Comparison of ENCODE assay signal across 1 cellular context in the genomic region with DNA sequence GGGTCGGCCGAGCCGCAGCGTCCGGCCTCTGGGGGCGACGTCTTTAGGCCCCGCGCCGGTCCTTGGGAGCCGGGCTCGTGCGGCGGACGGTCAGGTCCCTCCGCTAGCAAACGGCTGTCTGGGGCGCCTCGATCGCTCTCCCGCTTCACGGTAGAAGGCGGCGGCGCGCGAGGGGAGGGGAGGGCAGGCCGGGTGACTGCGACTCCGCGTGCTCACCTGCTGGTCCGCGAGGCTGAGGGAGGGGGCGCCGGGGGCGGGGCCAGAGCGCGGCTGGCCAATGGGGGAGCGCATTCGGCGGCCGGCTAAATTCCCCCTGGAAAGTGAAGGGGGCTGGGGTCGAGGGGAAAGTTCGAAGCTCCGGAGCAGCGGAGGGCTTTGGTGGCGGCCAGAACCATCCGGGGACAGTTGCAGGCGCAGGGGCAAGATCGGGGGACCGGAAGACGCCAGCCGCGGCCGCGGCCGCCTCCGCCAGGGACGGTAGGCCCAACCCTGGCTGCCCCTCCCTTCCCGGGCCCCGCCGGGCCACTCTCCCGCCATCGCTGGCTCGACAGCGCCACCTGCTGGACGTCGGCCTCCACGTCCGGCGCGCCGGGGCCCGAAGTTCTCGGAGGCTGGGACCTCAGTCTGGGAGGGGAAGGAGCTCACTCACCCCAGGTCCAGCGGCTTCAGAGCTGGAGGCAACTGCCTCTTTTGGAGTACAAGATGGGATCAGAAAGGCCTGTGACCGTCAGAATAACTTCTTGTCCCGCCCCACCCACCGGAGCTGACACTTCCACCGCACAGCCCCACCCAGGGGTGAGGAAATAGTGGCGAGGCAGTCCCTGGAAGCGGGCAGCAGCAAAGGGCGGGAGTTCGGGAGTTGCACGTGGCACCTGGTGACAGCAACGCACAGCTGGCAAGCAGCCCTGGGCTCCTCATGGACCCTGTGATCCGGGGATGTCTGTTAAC.
A peak's percentile ranks its signal among the peaks of the same experiment; 100 is the strongest.
TF ChIP-seq lines count a peak whose summit lies in the region.

No MANE protein-coding gene starts in this region.

TF ChIP-seq in HEK293, 187 proteins besides CTCF, POLR2A, EP300 and RAD21 (continued from another document and continues in another):
- TF ChIP-seq PRDM6 (tag by site-specific recombination; IDR thresholded peaks at IDR 0.05) (no peak), ZNF555 (tag by site-specific recombination; conservative IDR thresholded peaks at IDR 0.05) (no peak), ZFP69B (tag by site-specific recombination; IDR thresholded peaks at IDR 0.05) (no peak; the same call in none of the 2 replicates), ZNF239 (tag by site-specific recombination; IDR thresholded peaks at IDR 0.05) (no peak), SALL2 (tag by site-specific recombination; IDR thresholded peaks at IDR 0.05; ENCODE audit: borderline replicate concordance) (no peak), ZNF473 (tag by site-specific recombination; IDR thresholded peaks at IDR 0.05) (no peak), ZNF26 (tag by site-specific recombination; IDR thresholded peaks at IDR 0.05) (no peak), ZNF416 (tag by site-specific recombination; IDR thresholded peaks at IDR 0.05) (no peak), TCF7L2 (IDR thresholded peaks at IDR 0.05; ENCODE audit: borderline replicate concordance, low read depth, low read length) (no peak), OSR2 (tag by site-specific recombination; IDR thresholded peaks at IDR 0.05) (no peak), ZNF560 (tag by site-specific recombination; IDR thresholded peaks at IDR 0.05; ENCODE audit: borderline replicate concordance) (no peak), ZNF19 (tag by site-specific recombination; IDR thresholded peaks at IDR 0.05; ENCODE audit: low read depth) (no peak), ZNF292 (tag by site-specific recombination; IDR thresholded peaks at IDR 0.05; ENCODE audit: borderline replicate concordance, low read depth) (no peak), ZNF561 (tag by site-specific recombination; IDR thresholded peaks at IDR 0.05; ENCODE audit: borderline replicate concordance) (no peak), PRDM2 (tag by site-specific recombination; IDR thresholded peaks at IDR 0.05; ENCODE audit: borderline replicate concordance) (no peak), ZNF24 (tag by site-specific recombination; IDR thresholded peaks at IDR 0.05) (0 out of 2 replicates have a peak, but pooled peaks have one; percentile 29), ZNF48 (tag by site-specific recombination; IDR thresholded peaks at IDR 0.05) (no peak), ZNF280C (tag by site-specific recombination; IDR thresholded peaks at IDR 0.05) (no peak), ZNF514 (tag by site-specific recombination; IDR thresholded peaks at IDR 0.05) (no peak), ZNF621 (tag by site-specific recombination; IDR thresholded peaks at IDR 0.05) (no peak), ZNF391 (tag by site-specific recombination; IDR thresholded peaks at IDR 0.05; ENCODE audit: borderline replicate concordance, low read depth) (peak; percentile 33; the same call in 1 of the 2 replicates), ZNF529 (tag by site-specific recombination; IDR thresholded peaks at IDR 0.05; ENCODE audit: insufficient replicate concordance) (no peak), ZBTB26 (tag by site-specific recombination; optimal IDR thresholded peaks at IDR 0.05) (peak; percentile 58), HOXA7 (CRISPR knock-in tag; IDR thresholded peaks at IDR 0.05; ENCODE audit: borderline replicate concordance) (no peak), ZNF112 (tag by site-specific recombination; IDR thresholded peaks at IDR 0.05) (no peak), ZNF433 (tag by site-specific recombination; IDR thresholded peaks at IDR 0.05; ENCODE audit: low read depth) (no peak), ZFP41 (tag by site-specific recombination; IDR thresholded peaks at IDR 0.05; ENCODE audit: borderline replicate concordance) (no peak), ZNF548 (tag by site-specific recombination; IDR thresholded peaks at IDR 0.05) (no peak), ZFP37 (tag by site-specific recombination; IDR thresholded peaks at IDR 0.05) (no peak), ZBTB48 (tag by site-specific recombination; IDR thresholded peaks at IDR 0.05) (peak; percentile 63)
- TF ChIP-seq, protein P1, sequence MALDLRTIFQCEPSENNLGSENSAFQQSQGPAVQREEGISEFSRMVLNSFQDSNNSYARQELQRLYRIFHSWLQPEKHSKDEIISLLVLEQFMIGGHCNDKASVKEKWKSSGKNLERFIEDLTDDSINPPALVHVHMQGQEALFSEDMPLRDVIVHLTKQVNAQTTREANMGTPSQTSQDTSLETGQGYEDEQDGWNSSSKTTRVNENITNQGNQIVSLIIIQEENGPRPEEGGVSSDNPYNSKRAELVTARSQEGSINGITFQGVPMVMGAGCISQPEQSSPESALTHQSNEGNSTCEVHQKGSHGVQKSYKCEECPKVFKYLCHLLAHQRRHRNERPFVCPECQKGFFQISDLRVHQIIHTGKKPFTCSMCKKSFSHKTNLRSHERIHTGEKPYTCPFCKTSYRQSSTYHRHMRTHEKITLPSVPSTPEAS (tag by site-specific recombination; IDR thresholded peaks at IDR 0.05) = no peak
- TF ChIP-seq, protein P2, sequence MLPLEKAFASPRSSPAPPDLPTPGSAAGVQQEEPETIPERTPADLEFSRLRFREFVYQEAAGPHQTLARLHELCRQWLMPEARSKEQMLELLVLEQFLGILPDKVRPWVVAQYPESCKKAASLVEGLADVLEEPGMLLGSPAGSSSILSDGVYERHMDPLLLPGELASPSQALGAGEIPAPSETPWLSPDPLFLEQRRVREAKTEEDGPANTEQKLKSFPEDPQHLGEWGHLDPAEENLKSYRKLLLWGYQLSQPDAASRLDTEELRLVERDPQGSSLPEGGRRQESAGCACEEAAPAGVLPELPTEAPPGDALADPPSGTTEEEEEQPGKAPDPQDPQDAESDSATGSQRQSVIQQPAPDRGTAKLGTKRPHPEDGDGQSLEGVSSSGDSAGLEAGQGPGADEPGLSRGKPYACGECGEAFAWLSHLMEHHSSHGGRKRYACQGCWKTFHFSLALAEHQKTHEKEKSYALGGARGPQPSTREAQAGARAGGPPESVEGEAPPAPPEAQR (tag by site-specific recombination; IDR thresholded peaks at IDR 0.05) = no peak
- TF ChIP-seq, protein P3, sequence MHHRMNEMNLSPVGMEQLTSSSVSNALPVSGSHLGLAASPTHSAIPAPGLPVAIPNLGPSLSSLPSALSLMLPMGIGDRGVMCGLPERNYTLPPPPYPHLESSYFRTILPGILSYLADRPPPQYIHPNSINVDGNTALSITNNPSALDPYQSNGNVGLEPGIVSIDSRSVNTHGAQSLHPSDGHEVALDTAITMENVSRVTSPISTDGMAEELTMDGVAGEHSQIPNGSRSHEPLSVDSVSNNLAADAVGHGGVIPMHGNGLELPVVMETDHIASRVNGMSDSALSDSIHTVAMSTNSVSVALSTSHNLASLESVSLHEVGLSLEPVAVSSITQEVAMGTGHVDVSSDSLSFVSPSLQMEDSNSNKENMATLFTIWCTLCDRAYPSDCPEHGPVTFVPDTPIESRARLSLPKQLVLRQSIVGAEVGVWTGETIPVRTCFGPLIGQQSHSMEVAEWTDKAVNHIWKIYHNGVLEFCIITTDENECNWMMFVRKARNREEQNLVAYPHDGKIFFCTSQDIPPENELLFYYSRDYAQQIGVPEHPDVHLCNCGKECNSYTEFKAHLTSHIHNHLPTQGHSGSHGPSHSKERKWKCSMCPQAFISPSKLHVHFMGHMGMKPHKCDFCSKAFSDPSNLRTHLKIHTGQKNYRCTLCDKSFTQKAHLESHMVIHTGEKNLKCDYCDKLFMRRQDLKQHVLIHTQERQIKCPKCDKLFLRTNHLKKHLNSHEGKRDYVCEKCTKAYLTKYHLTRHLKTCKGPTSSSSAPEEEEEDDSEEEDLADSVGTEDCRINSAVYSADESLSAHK (tag by site-specific recombination; IDR thresholded peaks at IDR 0.05) = no peak
- TF ChIP-seq, protein P4, sequence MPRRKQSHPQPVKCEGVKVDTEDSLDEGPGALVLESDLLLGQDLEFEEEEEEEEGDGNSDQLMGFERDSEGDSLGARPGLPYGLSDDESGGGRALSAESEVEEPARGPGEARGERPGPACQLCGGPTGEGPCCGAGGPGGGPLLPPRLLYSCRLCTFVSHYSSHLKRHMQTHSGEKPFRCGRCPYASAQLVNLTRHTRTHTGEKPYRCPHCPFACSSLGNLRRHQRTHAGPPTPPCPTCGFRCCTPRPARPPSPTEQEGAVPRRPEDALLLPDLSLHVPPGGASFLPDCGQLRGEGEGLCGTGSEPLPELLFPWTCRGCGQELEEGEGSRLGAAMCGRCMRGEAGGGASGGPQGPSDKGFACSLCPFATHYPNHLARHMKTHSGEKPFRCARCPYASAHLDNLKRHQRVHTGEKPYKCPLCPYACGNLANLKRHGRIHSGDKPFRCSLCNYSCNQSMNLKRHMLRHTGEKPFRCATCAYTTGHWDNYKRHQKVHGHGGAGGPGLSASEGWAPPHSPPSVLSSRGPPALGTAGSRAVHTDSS (tag by site-specific recombination; IDR thresholded peaks at IDR 0.05) = no peak
